In the genomic region with DNA sequence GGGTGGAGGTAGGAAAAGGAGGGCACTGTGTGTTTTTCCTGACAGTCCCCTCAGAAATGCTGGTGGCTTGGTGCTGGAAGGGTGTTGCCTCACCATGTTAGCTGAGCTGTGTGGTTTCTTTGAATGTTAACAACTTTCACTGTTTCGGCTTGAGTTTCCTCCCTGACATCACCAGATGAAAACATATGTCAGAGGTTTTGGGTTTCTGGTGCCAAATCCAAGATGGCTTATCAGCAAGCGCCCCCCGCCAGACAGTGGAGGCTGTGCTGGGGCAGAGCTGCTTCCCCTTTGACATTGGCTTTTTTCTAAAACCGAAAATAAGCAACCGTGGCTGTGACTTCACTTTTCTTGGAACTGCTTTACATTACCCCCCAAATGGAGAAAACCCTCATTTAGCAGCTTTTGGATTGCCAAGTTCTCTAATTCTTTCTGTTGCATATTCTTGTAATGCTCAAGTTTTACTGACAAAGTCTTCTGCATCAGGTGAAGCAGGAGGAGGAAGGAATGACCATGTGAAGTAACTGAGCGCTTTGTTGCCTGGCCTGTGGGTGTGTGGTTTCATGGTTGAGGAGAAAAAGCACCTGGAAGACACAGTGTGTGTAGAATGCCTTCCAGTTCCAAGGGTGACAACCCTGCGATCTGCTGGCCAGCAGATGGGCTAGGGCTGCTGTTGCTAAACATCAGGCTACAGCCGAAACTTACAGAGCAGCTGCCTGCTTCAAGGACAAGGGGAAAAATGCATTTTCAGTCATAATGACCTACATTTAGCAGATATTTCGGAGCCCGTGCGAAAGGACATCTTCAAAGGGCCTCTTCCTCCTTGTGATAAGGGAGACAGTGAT, we compare ENCODE assay signal across 7 cellular contexts. TPM values are rescaled to one million over a fixed set of nuclear protein-coding genes. Genes with fewer than 3 reads are reported as not detected.
DNase-seq lines count a peak whose midpoint lies in the region; ATAC-seq, FAIRE-seq and TF ChIP-seq lines count a peak whose summit lies in the region.

No MANE protein-coding gene starts in this region.

- no peak overlapping the region for H3K4me2 ChIP-seq in H1 (ENCODE audit: insufficient read depth in 1 of 2, low read depth in 2 of 2, low read length in 2 of 2)

- no peak for FAIRE-seq in H1 (lab: Jason Lieb, UNC)

- H3K79me1 ChIP-seq in H1 (ENCODE audit: low read depth, low read length) = no peaks in the 10 kb centered on the region; the same call in 1 of the 2 replicates

- peaks cover 0 to 2% (median 0%) of the 10 kb centered on the region in 4 experiments; a peak in 1 of 7 replicates for H3K4me1 ChIP-seq in H1 (replicated peaks in 1 of 4; ENCODE audit: control insufficient read depth in 3 of 4, insufficient read depth in 4 of 4, low read length in 3 of 4)

- CTCF ChIA-PET in H1 (lab: Charles Lee; ENCODE audit: partially characterized antibody) = interaction anchor here (0.7 to 6.2 kb wide), 6 partner anchors 18 to 98 kb away, joined by 3 to 56 read pairs (median 5); a partner anchor contains a TSS

- peaks cover 0 to 3% of the 10 kb centered on the region in 2 experiments for H4K20me1 ChIP-seq in H1 (replicated peaks in 1 of 2; ENCODE audit: control insufficient read depth in 1 of 2, insufficient read depth in 2 of 2, low read length in 2 of 2)

- peaks cover 7% of the 10 kb centered on the region for H3K4me1 Mint-ChIP-seq in endothelial cell (ENCODE audit: unreplicated experiment)

- peaks cover 0 to 37% of the 10 kb centered on the region in 2 experiments; a peak in 2 of 4 replicates for H3K79me2 ChIP-seq in H1 (ENCODE audit: control insufficient read depth in 1 of 2, insufficient read depth in 2 of 2, low read length in 2 of 2)

- H2BK120ac ChIP-seq in H1 (replicated peaks; ENCODE audit: low read depth, low read length) = no peak overlapping the region

- TF ChIP-seq CTCF in H1 (IDR thresholded peaks at IDR 0.05; ENCODE audit: control extremely low read depth in 1 of 3, insufficient read depth in 1 of 3, low read depth in 1 of 3, low read length in 3 of 3) (no peak), endothelial cell (IDR thresholded peaks at IDR 0.05; ENCODE audit: unreplicated experiment) (no peak)

- no peaks in the 10 kb centered on the region for H3K9me3 Mint-ChIP-seq in endothelial cell (ENCODE audit: unreplicated experiment)

- TF ChIP-seq EP300 in H1 (IDR thresholded peaks at IDR 0.05; ENCODE audit: borderline replicate concordance in 1 of 2, low read depth in 2 of 2, low read length in 2 of 2) = no peak

- POLR2A ChIA-PET in H1 (lab: Charles Lee; ENCODE audit: partially characterized antibody) = interaction anchor here (0.7 to 2.1 kb wide), 6 partner anchors 11 to 100 kb away, joined by 3 to 20 read pairs (median 4); a partner anchor contains a TSS

- H3K36me3 ChIP-seq in H1 (ENCODE audit: control insufficient read depth in 2 of 4, insufficient read depth in 4 of 4, low read length in 3 of 4) = peaks cover 0 to 18% (median 2%) of the 10 kb centered on the region in 4 experiments; a peak in 3 of 8 replicates

- H3K4ac ChIP-seq in H1 (replicated peaks; ENCODE audit: insufficient read length, low read depth, low read length) = no peak overlapping the region

- peak overlapping the region; percentile 41; the same call in 1 of the 2 replicates for H2BK5ac ChIP-seq in H1 (ENCODE audit: low read depth, low read length)

- H4K8ac ChIP-seq in H1 (ENCODE audit: extremely low read depth, insufficient read depth, low read length) = no peak overlapping the region

- peak overlapping the region; percentile 14; the same call in 1 of the 2 replicates for H3K27ac ChIP-seq in H1 (ENCODE audit: low read depth, low read length)

- H3K27me3 ChIP-seq in H1 (replicated peaks in 1 of 4; ENCODE audit: control insufficient read depth in 3 of 4, extremely low read depth in 1 of 4, insufficient read depth in 3 of 4, low read length in 3 of 4) = no peaks in the 10 kb centered on the region

- H3K23ac ChIP-seq in H1 (ENCODE audit: insufficient read length) = no peak overlapping the region

- H3K23me2 ChIP-seq in H1 (ENCODE audit: low read depth, low read length) = no peaks in the 10 kb centered on the region

- peak overlapping the region; percentile 17; the same call in 1 of the 2 replicates for H2AK5ac ChIP-seq in H1 (ENCODE audit: low read depth, low read length)

- H3K27ac Mint-ChIP-seq in endothelial cell (ENCODE audit: unreplicated experiment) = no peak overlapping the region

- H2BK15ac ChIP-seq in H1 (ENCODE audit: low read length) = no peak overlapping the region

- 0 out of 4 replicates have a peak, but pooled peaks cover 2 to 3% of the 10 kb centered on the region in 2 experiments for H3K9me3 ChIP-seq in H1 (ENCODE audit: insufficient read depth in 2 of 2, low read depth in 1 of 2, low read length in 1 of 2)

- H3K36me3 Mint-ChIP-seq in endothelial cell (ENCODE audit: low read depth, unreplicated experiment) = no peaks in the 10 kb centered on the region

- peak overlapping the region; percentile 46; the same call in 1 of the 2 replicates for H2BK12ac ChIP-seq in H1 (ENCODE audit: low read depth, low read length)

- H3K14ac ChIP-seq in H1 (ENCODE audit: insufficient read length) = no peak overlapping the region

- no peak overlapping the region for H4K91ac ChIP-seq in H1 (replicated peaks; ENCODE audit: insufficient read length, low read length)

- H2AFZ ChIP-seq in H1 (ENCODE audit: low read length) = no peak overlapping the region

- no peak overlapping the region for H4K5ac ChIP-seq in H1 (ENCODE audit: insufficient read length, low read depth, low read length)

- no peak overlapping the region for H3K4me3 ChIP-seq in H1 (ENCODE audit: extremely low read depth in 1 of 4, insufficient read depth in 2 of 4, low read depth in 3 of 4, low read length in 4 of 4)

- no peak overlapping the region for H3K18ac ChIP-seq in H1 (ENCODE audit: extremely low read depth, low read length)

- H3K27me3 Mint-ChIP-seq in endothelial cell (ENCODE audit: unreplicated experiment) = peaks cover 5% of the 10 kb centered on the region

- TF ChIP-seq RAD21 in H1 (IDR thresholded peaks at IDR 0.05 in 1 of 2, conservative IDR thresholded peaks at IDR 0.05 in 1 of 2; ENCODE audit: low read depth in 2 of 2, low read length in 2 of 2) = 0 out of 4 replicates have a peak, but pooled peaks of 1 of the 2 experiments have one; percentile 8

- no peak overlapping the region for H3K56ac ChIP-seq in H1 (replicated peaks; ENCODE audit: insufficient read length, low read depth, low read length)

- WGBS in H1 (ENCODE audit: extremely low coverage in 1 of 2, insufficient coverage in 1 of 2, insufficient read length in 1 of 2, insufficient replicate concordance in 2 of 2, low coverage in 1 of 2, low lambda C conversion rate in 2 of 2, missing lambda C conversion rate in 1 of 2), 2 experiments = 94% methylated on average over 11 of the region's 11 CpGs; no CpG with 5 or more reads in 1 of the 2 experiments

- TF ChIP-seq POLR2A in H1 (IDR thresholded peaks at IDR 0.05; ENCODE audit: control extremely low read depth in 1 of 2, low read depth in 2 of 2, low read length in 2 of 2) = no peak

- peak; percentile 50 to 60 for DNase-seq in activated CD4-positive, alpha-beta T cell treated with anti-CD3 and anti-CD28 coated beads for 24 hours (ENCODE audit: low read depth in 2 of 2)
- DNase-seq in H1 (ENCODE audit: low read depth in 1 of 2, low spot score in 2 of 2) = no peak
- peak; percentile 31 for DNase-seq in stimulated activated CD8-positive, alpha-beta memory T cell treated with anti-CD3 and anti-CD28 coated beads, Interleukin-15, amount 100 ng/mL, for 24 hours (ENCODE audit: low read depth)
- no peak for DNase-seq in endothelial cell (ENCODE audit: low spot score)
- no peak for DNase-seq in NCI-H1417 treated with DMSO at 0.1 percent for 48 hours (lab: John Stamatoyannopoulos, UW)

- ATAC-seq in GM19372 (IDR thresholded peaks at IDR 0.05; ENCODE audit: low read depth, unreplicated experiment) (peak; percentile 61), HG03354 (IDR thresholded peaks at IDR 0.05; ENCODE audit: poor library complexity, severe bottlenecking, unreplicated experiment) (peak; percentile 77)

- H2BK20ac ChIP-seq in H1 (ENCODE audit: low read length) = no peak overlapping the region

- H3K9ac ChIP-seq in H1 (replicated peaks in 1 of 4; ENCODE audit: extremely low read depth in 1 of 4, low read depth in 3 of 4, low read length in 3 of 4) = peak overlapping the region in 1 of 4 experiments; percentile 16; a peak in 1 of 7 replicates

- H3K4me3 Mint-ChIP-seq in endothelial cell (ENCODE audit: unreplicated experiment) = no peak overlapping the region

TF ChIP-seq in H1, 55 proteins besides CTCF, POLR2A, EP300 and RAD21 (continues in another document):
- TF ChIP-seq GABPA (IDR thresholded peaks at IDR 0.05; ENCODE audit: borderline replicate concordance, insufficient read depth, low read length) (no peak), JUN (IDR thresholded peaks at IDR 0.05; ENCODE audit: low read depth, low read length) (no peak), CREB1 (IDR thresholded peaks at IDR 0.05) (no peak), RNF2 (IDR thresholded peaks at IDR 0.05; ENCODE audit: borderline replicate concordance, low read depth, low read length, missing control alignments, poor library complexity, severe bottlenecking) (no peak), GTF2F1 (IDR thresholded peaks at IDR 0.05; ENCODE audit: borderline replicate concordance, low read depth, low read length) (no peak), POU5F1 (IDR thresholded peaks at IDR 0.05; ENCODE audit: low read depth, low read length) (no peak), KDM1A (IDR thresholded peaks at IDR 0.05; ENCODE audit: borderline replicate concordance, low read length) (no peak), RXRA (IDR thresholded peaks at IDR 0.05; ENCODE audit: insufficient read depth, low read depth, low read length) (no peak), HDAC6 (IDR thresholded peaks at IDR 0.05; ENCODE audit: low read depth, low read length) (no peak), YY1 (IDR thresholded peaks at IDR 0.05; ENCODE audit: low read depth, low read length) (no peak), RFX5 (IDR thresholded peaks at IDR 0.05; ENCODE audit: borderline replicate concordance, low read depth, low read length) (no peak), CHD1 (IDR thresholded peaks at IDR 0.05; ENCODE audit: low read depth, low read length) (no peak), EGR1 (IDR thresholded peaks at IDR 0.05; ENCODE audit: borderline replicate concordance, low read depth, low read length) (no peak)

RNA-seq across cellular contexts. Expression of a gene that starts 9.7 kb away (rescaled TPM):
- 96.0 and 96.9 TPM in 2 replicates for total RNA-seq in H1 (2021; fragmentation: NEBNext Ultra II Directional; extraction: Animal tissue kit (Norgen Biotek cat#: 25700))
- polyA plus RNA-seq in H1 (2011; rRNA removed) = 47.9 and 58.2 TPM in 2 replicates
- 78.9 TPM for polyA plus RNA-seq in H1 (2011; cell fraction: cytosol; rRNA removed)
- 19.3 TPM for polyA plus RNA-seq in H1 (2011; cell fraction: nucleus; rRNA removed)
- 71.5 to 77.9 TPM (median 76.5 TPM) in 4 replicates for polyA plus RNA-seq in H1 (2012, experiment 1 of 2)
- 74.2 TPM for polyA plus RNA-seq in H1 (2012, experiment 2 of 2)
- polyA plus RNA-seq in H1 (2013, experiment 1 of 2) = 71.5 TPM
- 71.5 TPM for polyA plus RNA-seq in H1 (2013, experiment 2 of 2)
- 29.7 and 43.5 TPM in 2 replicates for polyA minus RNA-seq in H1 (2011; rRNA and poly(A)+ RNA removed)
- polyA minus RNA-seq in H1 (2011; cell fraction: cytosol; rRNA and poly(A)+ RNA removed) = 27.9 TPM
- polyA minus RNA-seq in H1 (2011; cell fraction: nucleus; rRNA and poly(A)+ RNA removed) = 24.2 TPM
- total RNA-seq in endothelial cell (ENCODE audit: unreplicated experiment) = 10.5 TPM

Comparison
In these comparisons a context has a peak if more than half of its experiments do, and no peak if none do; other contexts are left out.
1. DNase-seq: peak in activated CD4-positive, alpha-beta T cell treated with anti-CD3 and anti-CD28 coated beads for 24 hours (2 of 2) and stimulated activated CD8-positive, alpha-beta memory T cell treated with anti-CD3 and anti-CD28 coated beads, Interleukin-15, amount 100 ng/mL, for 24 hours (single experiment); none in H1 (0 of 2), endothelial cell (single experiment) and NCI-H1417 treated with DMSO at 0.1 percent for 48 hours (single experiment).